In genomic region chr1:110542730-110543129, GRCh38 we compare ENCODE assay signal across 1 cellular context.
TF ChIP-seq lines count a peak whose summit lies in the region.

No MANE protein-coding gene starts in this region.

TF ChIP-seq in GM12878, 131 proteins besides CTCF, POLR2A, EP300 and RAD21 (continued from another document):
- TF ChIP-seq CUX1 (IDR thresholded peaks at IDR 0.05; ENCODE audit: insufficient replicate concordance, low read depth, low read length): no peak
TF ChIP-seq in GM12878: peak in this region for 1.
